ENCODE assay signal across 8 cellular contexts in genomic region chr9:132006657-132007370, GRCh38.
DNase-seq lines count a peak whose midpoint lies in the region; ATAC-seq, FAIRE-seq and TF ChIP-seq lines count a peak whose summit lies in the region.

No MANE protein-coding gene starts in this region.

- POLR2A ChIA-PET in activated CD4-positive, alpha-beta T cell treated with anti-CD3 and anti-CD28 coated beads for 36 hours (lab: Charles Lee), result interaction anchor here (0.7 kb wide), 2 partner anchors 270 to 873 kb away, joined by 3 read pairs; no protein-coding TSS in a partner anchor

- intact Hi-C loops in activated CD4-positive, alpha-beta T cell treated with anti-CD3 and anti-CD28 coated beads for 36 hours (cut with DNase I, micrococcal nuclease), result loop anchor here (1.0 to 10.0 kb wide), 7 partner anchors 70 to 352 kb away; partner anchors contain the start of gene MED27 (in 2 of the 2)

- ATAC-seq in activated CD4-positive, alpha-beta T cell treated with anti-CD3 and anti-CD28 coated beads for 36 hours, result peak; percentile 98
- peak; percentile 77 for ATAC-seq in HG03439 (IDR thresholded peaks at IDR 0.05; ENCODE audit: unreplicated experiment)

- peaks cover 18% of the 10 kb centered on the region for H3K36me3 Mint-ChIP-seq in activated CD4-positive, alpha-beta T cell treated with anti-CD3 and anti-CD28 coated beads for 36 hours (ENCODE audit: low read depth)
- peaks cover 11% of the 10 kb centered on the region for H3K36me3 Mint-ChIP-seq in T-helper 1 cell treated with Interleukin-12 subunit alpha and Interleukin-12 subunit beta and Interleukin-4 antibody, amounts not matched to agents 30 μg/mL and 1 μg/mL, for 36 hours (ENCODE audit: low read depth)
- H3K36me3 Mint-ChIP-seq in progenitor cell of endocrine pancreas (ENCODE audit: insufficient read depth), result peaks cover 4% of the 10 kb centered on the region

- H3K27ac Mint-ChIP-seq in activated CD4-positive, alpha-beta T cell treated with anti-CD3 and anti-CD28 coated beads for 36 hours, result no peak overlapping the region
- H3K27ac Mint-ChIP-seq in T-helper 1 cell treated with Interleukin-12 subunit alpha and Interleukin-12 subunit beta and Interleukin-4 antibody, amounts not matched to agents 30 μg/mL and 1 μg/mL, for 36 hours, result peak overlapping the region; percentile 82
- H3K27ac Mint-ChIP-seq in progenitor cell of endocrine pancreas, result no peak overlapping the region

- DNase-seq in activated CD4-positive, alpha-beta T cell treated with anti-CD3 and anti-CD28 coated beads for 36 hours, result peak; percentile 65
- DNase-seq in activated CD4-positive, alpha-beta T cell treated with anti-CD3 and anti-CD28 coated beads, Interleukin-2, amount 50 U/mL, for 4 hours, result no peak
- DNase-seq in progenitor cell of endocrine pancreas (ENCODE audit: low spot score, unreplicated experiment) (no peak), germinal center (ENCODE audit: low spot score) (no peak), mesenteric fat pad (ENCODE audit: low spot score) (no peak)

- H3K27me3 Mint-ChIP-seq in activated CD4-positive, alpha-beta T cell treated with anti-CD3 and anti-CD28 coated beads for 36 hours, result no peaks in the 10 kb centered on the region
- no peaks in the 10 kb centered on the region for H3K27me3 Mint-ChIP-seq in T-helper 1 cell treated with Interleukin-12 subunit alpha and Interleukin-12 subunit beta and Interleukin-4 antibody, amounts not matched to agents 30 μg/mL and 1 μg/mL, for 36 hours (ENCODE audit: low read depth)
- peaks cover 3% of the 10 kb centered on the region for H3K27me3 Mint-ChIP-seq in progenitor cell of endocrine pancreas

- TF ChIP-seq CTCF in progenitor cell of endocrine pancreas (IDR thresholded peaks at IDR 0.05; ENCODE audit: unreplicated experiment), result no peak

- H3K9me3 Mint-ChIP-seq in activated CD4-positive, alpha-beta T cell treated with anti-CD3 and anti-CD28 coated beads for 36 hours (ENCODE audit: low read depth), result no peaks in the 10 kb centered on the region
- H3K9me3 Mint-ChIP-seq in T-helper 1 cell treated with Interleukin-12 subunit alpha and Interleukin-12 subunit beta and Interleukin-4 antibody, amounts not matched to agents 30 μg/mL and 1 μg/mL, for 36 hours, result no peaks in the 10 kb centered on the region
- H3K9me3 Mint-ChIP-seq in progenitor cell of endocrine pancreas (ENCODE audit: low read depth), result no peaks in the 10 kb centered on the region

- H3K4me3 Mint-ChIP-seq in activated CD4-positive, alpha-beta T cell treated with anti-CD3 and anti-CD28 coated beads for 36 hours, result no peak overlapping the region
- H3K4me3 Mint-ChIP-seq in T-helper 1 cell treated with Interleukin-12 subunit alpha and Interleukin-12 subunit beta and Interleukin-4 antibody, amounts not matched to agents 30 μg/mL and 1 μg/mL, for 36 hours, result peak overlapping the region; percentile 62
- H3K4me3 Mint-ChIP-seq in progenitor cell of endocrine pancreas (ENCODE audit: low read depth), result no peak overlapping the region

- CTCF ChIA-PET in activated CD4-positive, alpha-beta T cell treated with anti-CD3 and anti-CD28 coated beads for 36 hours (lab: Charles Lee), result interaction anchor here (0.6 kb wide), 1 partner anchor 172 kb away, joined by 3 read pairs; no protein-coding TSS in a partner anchor

- FAIRE-seq in islet of Langerhans (lab: Jason Lieb, UNC), result peak; percentile 27

- H3K4me1 Mint-ChIP-seq in activated CD4-positive, alpha-beta T cell treated with anti-CD3 and anti-CD28 coated beads for 36 hours, result peaks cover 28% of the 10 kb centered on the region
- H3K4me1 Mint-ChIP-seq in T-helper 1 cell treated with Interleukin-12 subunit alpha and Interleukin-12 subunit beta and Interleukin-4 antibody, amounts not matched to agents 30 μg/mL and 1 μg/mL, for 36 hours (ENCODE audit: low read depth), result peaks cover 59% of the 10 kb centered on the region
- peaks cover 18% of the 10 kb centered on the region for H3K4me1 Mint-ChIP-seq in progenitor cell of endocrine pancreas (ENCODE audit: low read depth)
